ENCODE assay signal across 28 cellular contexts in genomic region chr5:175561085-175561484, GRCh38.
"Had no signal": no experiment of that assay in that cellular context is flagged by ENCODE, and none has a peak within 500 bp of the region (broad histone marks: within the 10 kb centered on the region; RNA-seq: fewer than 3 reads in every experiment).

No MANE protein-coding gene starts in this region.

- H3K4me3 ChIP-seq: dorsolateral prefrontal cortex, gastrocnemius medialis, lung, prostate gland, right atrium auricular region, smooth muscle cell, stomach, thyroid gland, vagina had no signal

- H3K27ac Mint-ChIP-seq: endodermal cell, immature natural killer cell, memory B cell, naive B cell, nephron progenitor cell had no signal

- H3K4me1 Mint-ChIP-seq: immature natural killer cell, memory B cell, naive B cell had no signal

- ATAC-seq: esophagus mucosa, gastrocnemius medialis, left lobe of liver, sciatic nerve had no signal

- H3K36me3 ChIP-seq: gastrocnemius medialis, prostate gland, right atrium auricular region, stomach, thyroid gland, vagina had no signal

- DNase-seq: dorsolateral prefrontal cortex; effector CD4-positive, alpha-beta T cell; endodermal cell; foreskin fibroblast; gastrocnemius medialis; head of caudate nucleus; immature natural killer cell; naive B cell; nephron progenitor cell; nucleus accumbens; stimulated activated CD4-positive, alpha-beta T cell treated with anti-CD3 and anti-CD28 coated beads, Interleukin-12 subunit alpha, Interleukin-12 subunit beta, amount 100 ng/mL, for 4 hours; stimulated activated CD4-positive, alpha-beta T cell treated with anti-CD3 and anti-CD28 coated beads, Interleukin-1b, Interleukin-23, amount 100 ng/mL, for 48 hours; stimulated activated CD4-positive, alpha-beta T cell treated with anti-CD3 and anti-CD28 coated beads, Interleukin-4, amount 100 ng/mL, for 1 hour; stimulated activated CD8-positive, alpha-beta memory T cell treated with anti-CD3 and anti-CD28 coated beads, Interleukin-4, amount 100 ng/mL, for 48 hours; stimulated activated naive CD4-positive, alpha-beta T cell; stomach; thyroid gland; trophoblast cell had no signal

- H3K9me3 Mint-ChIP-seq: endodermal cell, immature natural killer cell, memory B cell, naive B cell had no signal

- H3K27ac ChIP-seq: dorsolateral prefrontal cortex, epithelial cell of prostate, gastrocnemius medialis, prostate gland, right atrium auricular region, thyroid gland, vagina had no signal

- H3K4me2 ChIP-seq: smooth muscle cell had no signal

- H3K27me3 ChIP-seq: right atrium auricular region, thyroid gland, vagina had no signal

- H3K9me3 ChIP-seq: gastrocnemius medialis, prostate gland, right atrium auricular region, stomach, thyroid gland, vagina had no signal

- H3K27me3 Mint-ChIP-seq: memory B cell had no signal

- H3K36me3 Mint-ChIP-seq: immature natural killer cell, memory B cell, naive B cell had no signal

- H3K4me3 Mint-ChIP-seq: endodermal cell, immature natural killer cell, memory B cell, nephron progenitor cell had no signal

- H3K4me1 ChIP-seq: gastrocnemius medialis, prostate gland, right atrium auricular region, thyroid gland, vagina had no signal
